In genomic region chr17:73369817-73370490, GRCh38 we compare ENCODE assay signal across 7 cellular contexts. TPM values are rescaled to one million over a fixed set of nuclear protein-coding genes. Genes with fewer than 3 reads are reported as not detected.
DNase-seq lines count a peak whose midpoint lies in the region; FAIRE-seq and TF ChIP-seq lines count a peak whose summit lies in the region.
"Not testable (repeated sequence)": the region's sequence is repeated elsewhere in the genome, so short reads cannot be mapped to it uniquely, and the experiment has no call there.

No MANE protein-coding gene starts in this region.

- peaks cover 3 to 13% (median 3%) of the 10 kb centered on the region in 3 donors for H3K27me3 Mint-ChIP-seq in immature natural killer cell (ENCODE audit: low read depth in 3 of 3)

- H3K36me3 ChIP-seq in bronchial epithelial cell (ENCODE audit: control insufficient read depth, insufficient read depth, low read length); small intestine (ENCODE audit: control insufficient read depth in 2 of 2, insufficient read depth in 2 of 2, low read length in 2 of 2): not testable (repeated sequence)

- peak; percentile 81 for TF ChIP-seq CTCF in GM12873 (IDR thresholded peaks at IDR 0.05; ENCODE audit: insufficient read depth, low read depth, low read length, missing control alignments)
- peak; percentile 80 for TF ChIP-seq CTCF in bronchial epithelial cell (IDR thresholded peaks at IDR 0.05; ENCODE audit: insufficient read depth, low read length, severe bottlenecking)

- H3K9me3 ChIP-seq in small intestine (ENCODE audit: control insufficient read depth, low read depth) = not testable (repeated sequence)

- not testable (repeated sequence) for H3K4me3 Mint-ChIP-seq in immature natural killer cell

- H3K36me3 Mint-ChIP-seq in immature natural killer cell = not testable (repeated sequence)

- not testable (repeated sequence) for H3K4me3 ChIP-seq in bronchial epithelial cell (ENCODE audit: low read depth, low read length); small intestine (ENCODE audit: low read depth in 1 of 2, low read length in 2 of 2)

- 30 to 43% (median 35%) methylated on average over 14 of the region's 14 CpGs for WGBS in small intestine, 3 donors

- H3K27ac Mint-ChIP-seq in immature natural killer cell = not testable (repeated sequence)

- not testable (repeated sequence) for H3K9me3 Mint-ChIP-seq in immature natural killer cell

- FAIRE-seq in bronchial epithelial cell (lab: Jason Lieb, UNC); small intestine (lab: Jason Lieb, UNC): not testable (repeated sequence)

- H3K4me1 Mint-ChIP-seq in immature natural killer cell = not testable (repeated sequence)

- DNase-seq in HT-29 (ENCODE audit: low spot score) (peak; percentile 88), NCI-H82 (lab: John Stamatoyannopoulos, UW) (peak; percentile 86), bronchial epithelial cell (ENCODE audit: low read depth) (peak; percentile 33), immature natural killer cell (peak; percentile 58 to 71 (median 63)), small intestine (peak; percentile 79)
- peak; percentile 67 to 80 for DNase-seq in activated CD4-positive, alpha-beta T cell treated with anti-CD3 and anti-CD28 coated beads for 4 hours

- not testable (repeated sequence) for H3K4me1 ChIP-seq in small intestine (ENCODE audit: control insufficient read depth in 2 of 2, insufficient read depth in 1 of 2, low read depth in 1 of 2, low read length in 1 of 2)

- H3K27ac ChIP-seq in small intestine (ENCODE audit: low read depth in 1 of 2, low read length in 1 of 2) = not testable (repeated sequence)

- H3K27me3 ChIP-seq in bronchial epithelial cell (ENCODE audit: control insufficient read depth, insufficient read depth, low read length); small intestine (ENCODE audit: control insufficient read depth in 2 of 2, insufficient read depth in 2 of 2, low read length in 2 of 2): not testable (repeated sequence)

RNA-seq across cellular contexts. Expression of gene CDC42EP4, which starts 58.2 kb away (rescaled TPM):
- 98.2 and 109 TPM in 2 replicates for total RNA-seq in HT-29 (2014; rRNA removed; shearing (Covaris generic))
- 16.8 and 29.3 TPM in 2 replicates for total RNA-seq in bronchial epithelial cell
- polyA plus RNA-seq in immature natural killer cell (under 1 TPM in 2 of 3 donors, not detected in 1; 0.26 to 0.41 TPM), small intestine (10 to 100 TPM; 46.5 to 60.8 (median 57.4) TPM)

Comparison
In these comparisons a context has a peak if more than half of its experiments do, and no peak if none do; other contexts are left out.
1. DNase-seq: peak in every context shown above with its lines; median percentile 88 in HT-29; 86 in NCI-H82; 79 in small intestine; 74 in activated CD4-positive, alpha-beta T cell treated with anti-CD3 and anti-CD28 coated beads for 4 hours; 63 in immature natural killer cell; 33 in bronchial epithelial cell.